In genomic region chr11:35257287-35257686, GRCh38 we compare ENCODE assay signal across 9 cellular contexts.
DNase-seq lines count a peak whose midpoint lies in the region; ATAC-seq lines count a peak whose summit lies in the region.
"Had no signal": no experiment of that assay in that cellular context is flagged by ENCODE, and none has a peak within 500 bp of the region (broad histone marks: within the 10 kb centered on the region; RNA-seq: fewer than 3 reads in every experiment).

No MANE protein-coding gene starts in this region.

- CTCF ChIA-PET in activated CD4-positive, alpha-beta T cell treated with anti-CD3 and anti-CD28 coated beads for 36 hours (lab: Charles Lee) = interaction anchor here (0.6 to 1.2 kb wide), 3 partner anchors 19 to 131 kb away, joined by 3 to 4 read pairs (median 3); no protein-coding TSS in a partner anchor
- CTCF ChIA-PET in naive thymus-derived CD4-positive, alpha-beta T cell (lab: Charles Lee) = interaction anchor here (1.1 to 1.7 kb wide), 6 partner anchors 10 to 136 kb away, joined by 3 to 8 read pairs (median 4); no protein-coding TSS in a partner anchor

- H3K27ac ChIP-seq in naive thymus-derived CD4-positive, alpha-beta T cell (ENCODE audit: low read depth, low read length) = peak overlapping the region; percentile 30

- no peak overlapping the region for H3K4me3 Mint-ChIP-seq in activated CD4-positive, alpha-beta T cell treated with anti-CD3 and anti-CD28 coated beads for 36 hours
- H3K4me3 Mint-ChIP-seq in naive thymus-derived CD4-positive, alpha-beta T cell = peak overlapping the region; percentile 1 to 76 (median 66)

- no peaks in the 10 kb centered on the region for H3K9me3 Mint-ChIP-seq in activated CD4-positive, alpha-beta T cell treated with anti-CD3 and anti-CD28 coated beads for 36 hours (ENCODE audit: low read depth)
- H3K9me3 Mint-ChIP-seq in naive thymus-derived CD4-positive, alpha-beta T cell = peaks cover 0 to 4% (median 0%) of the 10 kb centered on the region in 11 donors

- POLR2A ChIA-PET in activated CD4-positive, alpha-beta T cell treated with anti-CD3 and anti-CD28 coated beads for 36 hours (lab: Charles Lee) = interaction anchor here (0.7 kb wide), 1 partner anchor 16 kb away, joined by 4 read pairs; no protein-coding TSS in a partner anchor
- POLR2A ChIA-PET in naive thymus-derived CD4-positive, alpha-beta T cell (lab: Charles Lee) = interaction anchor here (0.7 to 1.2 kb wide), 7 partner anchors 10 to 94 kb away, joined by 3 to 5 read pairs (median 4); no protein-coding TSS in a partner anchor

- peaks cover 19% of the 10 kb centered on the region for H3K4me1 Mint-ChIP-seq in activated CD4-positive, alpha-beta T cell treated with anti-CD3 and anti-CD28 coated beads for 36 hours
- peaks cover 16 to 58% (median 33%) of the 10 kb centered on the region in 7 donors for H3K4me1 Mint-ChIP-seq in naive thymus-derived CD4-positive, alpha-beta T cell

- H3K27me3 ChIP-seq in naive thymus-derived CD4-positive, alpha-beta T cell (ENCODE audit: control insufficient read depth in 2 of 2, insufficient read depth in 2 of 2, low read length in 2 of 2) = no peaks in the 10 kb centered on the region

- no peaks in the 10 kb centered on the region for H3K36me3 ChIP-seq in naive thymus-derived CD4-positive, alpha-beta T cell (ENCODE audit: control insufficient read depth in 2 of 3, insufficient read depth in 3 of 3, low read length in 3 of 3)

- intact Hi-C loops in activated CD4-positive, alpha-beta T cell treated with anti-CD3 and anti-CD28 coated beads for 36 hours (cut with DNase I, micrococcal nuclease) = no loop called here
- intact Hi-C loops in naive thymus-derived CD4-positive, alpha-beta T cell (cut with micrococcal nuclease) = loop anchor here in 1 of 2 donors (2.0 kb wide), 2 partner anchors 14 to 16 kb away; no protein-coding TSS in a partner anchor

- no peak for DNase-seq in activated CD4-positive, alpha-beta T cell treated with anti-CD3 and anti-CD28 coated beads for 36 hours
- no peak for DNase-seq in activated CD4-positive, alpha-beta T cell treated with anti-CD3 and anti-CD28 coated beads, Interleukin-2, amount 50 U/mL, for 4 hours
- DNase-seq in naive thymus-derived CD4-positive, alpha-beta T cell = peak in 5 of 9 donors; percentile 41 to 47 (median 44)
- DNase-seq in NCI-H748 (lab: John Stamatoyannopoulos, UW; ENCODE audit: unreplicated experiment) (no peak), HCEC 1CT (no peak), epidermal melanocyte (ENCODE audit: insufficient read length, low spot score) (no peak)
- DNase-seq: activated CD8-positive, alpha-beta memory T cell treated with anti-CD3 and anti-CD28 coated beads, Interleukin-2, amount 50 U/mL, for 4 hours had no signal

- no peak overlapping the region for H3K27ac Mint-ChIP-seq in activated CD4-positive, alpha-beta T cell treated with anti-CD3 and anti-CD28 coated beads for 36 hours
- H3K27ac Mint-ChIP-seq in naive thymus-derived CD4-positive, alpha-beta T cell = peak overlapping the region; percentile 54 to 96 (median 84)

- no peaks in the 10 kb centered on the region for H3K9me3 ChIP-seq in naive thymus-derived CD4-positive, alpha-beta T cell (ENCODE audit: control insufficient read depth in 2 of 3, low read length in 3 of 3)

- ATAC-seq in activated CD4-positive, alpha-beta T cell treated with anti-CD3 and anti-CD28 coated beads for 36 hours = peak; percentile 92
- peak; percentile 100 for ATAC-seq in GM21528 (IDR thresholded peaks at IDR 0.05; ENCODE audit: low FRiP score, unreplicated experiment)
- peak; percentile 100 for ATAC-seq in HG03432 (IDR thresholded peaks at IDR 0.05; ENCODE audit: unreplicated experiment)
- peak; percentile 93 for ATAC-seq in naive thymus-derived CD4-positive, alpha-beta T cell

- H3K4me1 ChIP-seq in naive thymus-derived CD4-positive, alpha-beta T cell (ENCODE audit: control insufficient read depth in 2 of 2, insufficient read depth in 2 of 2, low read length in 2 of 2) = peaks cover 19 to 25% of the 10 kb centered on the region in 2 donors

- H3K27me3 Mint-ChIP-seq in activated CD4-positive, alpha-beta T cell treated with anti-CD3 and anti-CD28 coated beads for 36 hours = no peaks in the 10 kb centered on the region
- H3K27me3 Mint-ChIP-seq in naive thymus-derived CD4-positive, alpha-beta T cell = peaks cover 0 to 51% (median 0%) of the 10 kb centered on the region in 5 donors

- H3K36me3 Mint-ChIP-seq in activated CD4-positive, alpha-beta T cell treated with anti-CD3 and anti-CD28 coated beads for 36 hours (ENCODE audit: low read depth) = no peaks in the 10 kb centered on the region
- peaks cover 0 to 10% (median 0%) of the 10 kb centered on the region in 5 donors for H3K36me3 Mint-ChIP-seq in naive thymus-derived CD4-positive, alpha-beta T cell

- peak overlapping the region; percentile 32 for H3K4me3 ChIP-seq in naive thymus-derived CD4-positive, alpha-beta T cell (ENCODE audit: low read length)

Comparison
In these comparisons a context has a peak if more than half of its experiments do, and no peak if none do; other contexts are left out.
1. DNase-seq: peak in naive thymus-derived CD4-positive, alpha-beta T cell (5 of 9); none in activated CD4-positive, alpha-beta T cell treated with anti-CD3 and anti-CD28 coated beads for 36 hours (single experiment), activated CD4-positive, alpha-beta T cell treated with anti-CD3 and anti-CD28 coated beads, Interleukin-2, amount 50 U/mL, for 4 hours (0 of 2), NCI-H748 (single experiment), HCEC 1CT (single experiment) and epidermal melanocyte (single experiment).
2. Peak in every context shown above with its lines, with median percentiles within 50 percentile points of each other: ATAC-seq.